In genomic region chr11:65961267-65962135, GRCh38 we compare ENCODE assay signal across 8 cellular contexts. TPM values are rescaled to one million over a fixed set of nuclear protein-coding genes. Genes with fewer than 3 reads are reported as not detected.
DNase-seq lines count a peak whose midpoint lies in the region; ATAC-seq and TF ChIP-seq lines count a peak whose summit lies in the region.

TSS of gene SART1 (plus strand) at chr11:65961734. CDS start at chr11:65961781, 47 bp downstream.

- H3K9ac ChIP-seq in mammary epithelial cell (ENCODE audit: insufficient read depth, low read length) (peak within 1 kb of the TSS; percentile 76), skeletal muscle tissue (ENCODE audit: low read depth in 1 of 3, low read length in 3 of 3) (peak within 1 kb of the TSS; percentile 83 to 99 (median 98))

- dilution Hi-C loops in mammary epithelial cell (cut with HindIII; ENCODE audit: low sequenced_read_pairs), result no loop called here

- WGBS in mammary epithelial cell (ENCODE audit: low coverage, missing lambda C conversion rate), result 1% methylated on average over 59 of the region's 96 CpGs

- TF ChIP-seq CTCF in AG04449 (IDR thresholded peaks at IDR 0.05; ENCODE audit: insufficient read depth, low read length, missing control alignments) (no peak), WI38 (IDR thresholded peaks at IDR 0.05; ENCODE audit: low read depth, low read length) (no peak), mammary epithelial cell (conservative IDR thresholded peaks at IDR 0.05 in 1 of 2, IDR thresholded peaks at IDR 0.05 in 1 of 2; ENCODE audit: extremely low read depth in 1 of 2, insufficient read depth in 1 of 2, low read depth in 1 of 2, low read length in 2 of 2) (no peak)

- H3K4me1 ChIP-seq in mammary epithelial cell (ENCODE audit: insufficient read depth, low read length) (peaks cover 10% of the 10 kb centered on the region), skeletal muscle tissue (ENCODE audit: control insufficient read depth in 3 of 3, insufficient read depth in 3 of 3, low read length in 3 of 3) (peaks cover 18 to 26% (median 22%) of the 10 kb centered on the region in 3 donors)

- intact Hi-C loops in mammary epithelial cell (cut with micrococcal nuclease), result loop anchor here (1.0 to 2.0 kb wide), 6 partner anchors 21 to 101 kb away; partner anchors contain the start of genes BANF1, C11orf68, DRAP1 and EIF1AD

- TSS peak; percentile 91 for BruUV-seq in mammary epithelial cell (replicated peaks; lab: Mats Ljungman, UMichigan)

- no peaks in the 10 kb centered on the region for H4K20me1 ChIP-seq in mammary epithelial cell (ENCODE audit: insufficient read depth, low read length)

- H3K27me3 ChIP-seq in mammary epithelial cell (ENCODE audit: insufficient read depth, low read length), result no peaks in the 10 kb centered on the region
- peaks cover 0 to 11% (median 0%) of the 10 kb centered on the region in 3 donors for H3K27me3 ChIP-seq in skeletal muscle tissue (ENCODE audit: control insufficient read depth in 3 of 3, insufficient read depth in 3 of 3, low read length in 3 of 3)

- POLR2A ChIA-PET in AG04449 (lab: Yijun Ruan, JAX), result interaction anchor here (1.4 to 1.7 kb wide), 2 partner anchors 71 to 73 kb away, joined by 5 read pairs; partner anchors contain the start of genes CCDC85B and FIBP

- H3K27ac ChIP-seq in mammary epithelial cell (ENCODE audit: insufficient read depth, low read depth, low read length) (peak within 1 kb of the TSS; percentile 71), skeletal muscle tissue (ENCODE audit: low read depth, low read length) (peak within 1 kb of the TSS; percentile 79)

- H3K36me3 ChIP-seq in mammary epithelial cell (ENCODE audit: insufficient read depth, low read length) (peaks cover 7% of the 10 kb centered on the region), skeletal muscle tissue (ENCODE audit: control insufficient read depth in 3 of 3, insufficient read depth in 3 of 3, low read length in 3 of 3) (peaks cover 28 to 30% (median 28%) of the 10 kb centered on the region in 3 donors)

- H3K79me2 ChIP-seq in mammary epithelial cell (ENCODE audit: insufficient read depth, low read length), result peaks cover 43% of the 10 kb centered on the region

- CTCF ChIA-PET in AG04449 (lab: Yijun Ruan, JAX), result interaction anchor here (0.9 to 44.9 kb wide), 5 partner anchors 13 to 102 kb away, joined by 3 to 1090 read pairs (median 4); partner anchors contain the start of genes CCDC85B, CTSW, EFEMP2 and FIBP
- CTCF ChIA-PET in mammary epithelial cell (lab: Charles Lee; ENCODE audit: low non-redundant PET), result no interaction called here

- H3K4me2 ChIP-seq in mammary epithelial cell (ENCODE audit: insufficient read depth, low read depth, low read length), result peak within 1 kb of the TSS; percentile 92

- no peaks in the 10 kb centered on the region for H3K9me3 ChIP-seq in mammary epithelial cell (replicated peaks; ENCODE audit: insufficient read depth, low read length)
- peaks cover 2% of the 10 kb centered on the region for H3K9me3 ChIP-seq in iPS-18c (ENCODE audit: control insufficient read depth, insufficient read depth, low read length)
- no peaks in the 10 kb centered on the region for H3K9me3 ChIP-seq in skeletal muscle tissue (ENCODE audit: control insufficient read depth in 3 of 3, low read length in 3 of 3)

- in situ Hi-C loops in mammary epithelial cell (cut with MboI; ENCODE audit: low sequenced_read_pairs in 2 of 2), result no loop called here

- DNase-seq in AG04449 (ENCODE audit: low read depth, low spot score) (peak; percentile 78), NCI-H226 (peak; percentile 98), mammary epithelial cell (peak; percentile 94)

- ATAC-seq in GM18907 (IDR thresholded peaks at IDR 0.05; ENCODE audit: unreplicated experiment) (peak; percentile 84), HG03175 (IDR thresholded peaks at IDR 0.05; ENCODE audit: unreplicated experiment) (peak; percentile 85)

- H3K4me3 ChIP-seq in AG04449 (ENCODE audit: low read depth, low read length) (peak within 1 kb of the TSS; percentile 77), WI38 (ENCODE audit: low read depth, low read length) (peak within 1 kb of the TSS; percentile 92), mammary epithelial cell (replicated peaks in 1 of 3; ENCODE audit: insufficient read depth in 1 of 3, low read depth in 2 of 3, low read length in 3 of 3) (peak within 1 kb of the TSS; percentile 58 to 98 (median 65)), iPS-18c (ENCODE audit: insufficient read depth, low read depth, low read length) (peak within 1 kb of the TSS; percentile 99), skeletal muscle tissue (ENCODE audit: low read length in 3 of 3) (peak within 1 kb of the TSS; percentile 75 to 99 (median 89))

- peak within 1 kb of the TSS; percentile 91 for H2AFZ ChIP-seq in mammary epithelial cell (ENCODE audit: low read depth, low read length)

RNA-seq across cellular contexts. Expression of gene SART1, which starts in this region (rescaled TPM):
- 10 to 100 TPM; 16.5 to 50.7 TPM for total RNA-seq in mammary epithelial cell
- polyA plus RNA-seq in mammary epithelial cell, result 18.4 TPM
- 31.7 TPM for polyA minus RNA-seq in mammary epithelial cell
- total RNA-seq in skeletal muscle tissue, result 45.9 TPM

Comparison
In these comparisons a context has a peak if more than half of its experiments do, and no peak if none do; other contexts are left out.
1. Peak in every context shown above with its lines: DNase-seq, ATAC-seq, H3K4me3 ChIP-seq and H3K27ac ChIP-seq.